ENCODE assay signal across 21 cellular contexts in genomic region chr21:16125274-16125673, GRCh38.
A peak's percentile ranks its signal among the peaks of the same experiment; 100 is the strongest.
DNase-seq lines count a peak whose midpoint lies in the region; ATAC-seq and TF ChIP-seq lines count a peak whose summit lies in the region.
"Had no signal": no experiment of that assay in that cellular context is flagged by ENCODE, and none has a peak within 500 bp of the region (broad histone marks: within the 10 kb centered on the region; RNA-seq: fewer than 3 reads in every experiment).

No MANE protein-coding gene starts in this region.

- DNase-seq in EH (ENCODE audit: low read depth): peak; percentile 47
- no peak for DNase-seq in PC-3
- DNase-seq in fibroblast of mammary gland (ENCODE audit: low read depth): peak; percentile 78
- DNase-seq in skeletal muscle cell (ENCODE audit: low read depth): no peak
- DNase-seq in GM13977 (ENCODE audit: low spot score): no peak
- DNase-seq in Ammon's horn (ENCODE audit: low spot score): no peak
- DNase-seq: activated CD8-positive, alpha-beta memory T cell treated with anti-CD3 and anti-CD28 coated beads for 24 hours; BE2C; Caco-2; dermis blood vessel endothelial cell; left lung; NCI-H1417 treated with DMSO at 0.1 percent for 48 hours; NCI-H2171; NCI-H774; SJCRH30; stimulated activated CD4-positive, alpha-beta T cell treated with anti-CD3 and anti-CD28 coated beads, Interleukin-15, amount 100 ng/mL, for 24 hours; tibial artery had no signal

- H3K9me3 ChIP-seq in PC-3 (ENCODE audit: low read length): no peaks in the 10 kb centered on the region
- H3K9me3 ChIP-seq: BE2C, Caco-2, SJCRH30 had no signal

- in situ Hi-C loops in GM13977 (cut with MboI; ENCODE audit: low pct_unique_long_range_greater_than_20kb, low sequenced_read_pairs, unreplicated experiment): no loop called here

- BruUV-seq in PC-3 (replicated peaks; lab: Mats Ljungman, UMichigan): no TSS peak

- H3K27me3 ChIP-seq in PC-3 (ENCODE audit: low read length): no peaks in the 10 kb centered on the region
- H3K27me3 ChIP-seq: BE2C, left lung, SJCRH30, tibial artery had no signal

- H3K4me1 ChIP-seq in PC-3 (ENCODE audit: insufficient read depth, low read length): peaks cover 18% of the 10 kb centered on the region
- H3K4me1 ChIP-seq: Caco-2, left lung, SJCRH30 had no signal

- no peaks in the 10 kb centered on the region for H3F3A ChIP-seq in PC-3 (ENCODE audit: low read length, unreplicated experiment)

- H3K4me2 ChIP-seq in PC-3 (ENCODE audit: low read length): peak overlapping the region; percentile 55
- H3K4me2 ChIP-seq: GM23338 had no signal

- CTCF ChIA-PET in PC-3 (lab: Charles Lee): no interaction called here

- no peaks in the 10 kb centered on the region for H4K20me1 ChIP-seq in PC-3 (ENCODE audit: low read length)

- intact Hi-C loops in PC-3 (cut with micrococcal nuclease): no loop called here

- H3K4me3 ChIP-seq in PC-3 (ENCODE audit: low read length) (peak overlapping the region; percentile 3; the same call in 1 of the 2 replicates), fibroblast of mammary gland (ENCODE audit: control insufficient read depth, low read depth, low read length) (peak overlapping the region; percentile 42), skeletal muscle cell (ENCODE audit: low read depth, low read length) (peak overlapping the region; percentile 15)
- H3K4me3 ChIP-seq: GM23338, left lung, SJCRH30, tibial artery had no signal

- TF ChIP-seq CTCF in PC-3 (conservative IDR thresholded peaks at IDR 0.05; ENCODE audit: low read depth, low read length) (no peak), fibroblast of mammary gland (conservative IDR thresholded peaks at IDR 0.05; ENCODE audit: control insufficient read depth, insufficient read depth, low read depth, low read length) (no peak), GM13977 (IDR thresholded peaks at IDR 0.05; ENCODE audit: extremely low read depth, insufficient read depth, missing control alignments) (no peak)

- H3K9ac ChIP-seq in PC-3 (ENCODE audit: low read length): no peak overlapping the region

- no peaks in the 10 kb centered on the region for H3K79me2 ChIP-seq in PC-3 (ENCODE audit: low read length)

- no peaks in the 10 kb centered on the region for H3K36me3 ChIP-seq in PC-3 (ENCODE audit: low read depth, low read length)
- H3K36me3 ChIP-seq: BE2C, left lung, SJCRH30 had no signal

- POLR2A ChIA-PET in PC-3 (lab: Charles Lee; ENCODE audit: unreplicated experiment): no interaction called here

- ATAC-seq in PC-3 (no peak), GM21381 (IDR thresholded peaks at IDR 0.05; ENCODE audit: unreplicated experiment) (no peak)
- ATAC-seq in activated CD4-positive, CD25-positive, alpha-beta regulatory T cell treated with anti-CD3 and anti-CD28 coated beads, Interleukin-2, amount 50 U/mL, for 24 hours: no peak
- ATAC-seq: GM23338; stimulated activated effector memory CD8-positive, alpha-beta T cell treated with anti-CD3 and anti-CD28 coated beads, Interleukin-12 subunit alpha, Interleukin-12 subunit beta, amount 100 ng/mL, for 72 hours had no signal

- peak overlapping the region; percentile 15; the same call in 1 of the 2 replicates for H3K27ac ChIP-seq in PC-3 (ENCODE audit: low read length)
- H3K27ac ChIP-seq: SJCRH30 had no signal

- no peaks in the 10 kb centered on the region for H3K9me2 ChIP-seq in PC-3 (replicated peaks; ENCODE audit: low read length)

- H2AFZ ChIP-seq in PC-3 (ENCODE audit: low read length): 0 out of 2 replicates have a peak overlapping the region, but pooled peaks have one; percentile 17
- H2AFZ ChIP-seq: GM23338 had no signal

Comparison
In these comparisons a context has a peak if more than half of its experiments do, and no peak if none do; other contexts are left out.
1. DNase-seq: peak in EH (single experiment) and fibroblast of mammary gland (single experiment); none in PC-3 (single experiment), skeletal muscle cell (single experiment), GM13977 (single experiment) and Ammon's horn (single experiment).
2. Peak in every context shown above with its lines, with median percentiles within 50 percentile points of each other: H3K4me3 ChIP-seq.